In the genomic region with DNA sequence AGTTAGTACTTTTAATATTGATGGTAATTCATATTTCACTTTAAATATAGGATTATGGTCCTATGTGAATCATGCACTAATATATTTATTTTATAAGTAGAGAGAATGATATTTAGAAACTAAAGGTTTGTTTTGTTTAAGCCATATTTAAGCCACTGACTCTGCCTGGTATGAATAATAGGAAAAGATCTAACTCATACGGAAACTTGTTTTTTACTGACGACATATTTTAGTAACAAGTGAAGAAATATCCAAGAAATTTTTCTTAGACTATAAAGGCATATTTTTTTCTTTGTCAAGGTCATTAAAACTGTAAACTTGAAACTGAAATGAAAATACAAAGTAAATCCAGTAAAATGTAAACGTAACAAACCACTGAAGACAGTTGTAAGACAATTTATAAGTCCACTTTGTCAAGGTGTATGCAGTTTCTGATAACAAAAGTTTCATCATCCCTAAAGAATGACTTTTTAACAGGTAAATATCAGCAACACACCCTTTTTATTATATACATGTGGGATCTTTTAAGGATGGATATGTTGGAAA, we compare ENCODE assay signal across 15 cellular contexts.
DNase-seq lines count a peak whose midpoint lies in the region; ATAC-seq and TF ChIP-seq lines count a peak whose summit lies in the region.
"Had no signal": no experiment of that assay in that cellular context is flagged by ENCODE, and none has a peak within 500 bp of the region (broad histone marks: within the 10 kb centered on the region; RNA-seq: fewer than 3 reads in every experiment).

No MANE protein-coding gene starts in this region.

- CTCF ChIA-PET in activated naive CD4-positive, alpha-beta T cell treated with anti-CD3 and anti-CD28 coated beads, Interleukin-2, amount 10 ng/mL, durations not matched to agents 7 days and 5 days (lab: Charles Lee) = no interaction called here

- ATAC-seq in GM21825 (IDR thresholded peaks at IDR 0.05; ENCODE audit: unreplicated experiment) (peak; percentile 24), HG03280 (IDR thresholded peaks at IDR 0.05; ENCODE audit: unreplicated experiment) (peak; percentile 30)
- ATAC-seq: heart right ventricle had no signal

- no peak overlapping the region for H3K4me3 Mint-ChIP-seq in activated naive CD4-positive, alpha-beta T cell treated with anti-CD3 and anti-CD28 coated beads, Interleukin-2, amount 10 ng/mL, durations not matched to agents 7 days and 5 days
- no peak overlapping the region for H3K4me3 Mint-ChIP-seq in mesothelial cell of epicardium

- H3K27me3 Mint-ChIP-seq in activated naive CD4-positive, alpha-beta T cell treated with anti-CD3 and anti-CD28 coated beads, Interleukin-2, amount 10 ng/mL, durations not matched to agents 7 days and 5 days = no peaks in the 10 kb centered on the region
- H3K27me3 Mint-ChIP-seq in mesothelial cell of epicardium (ENCODE audit: low read depth) = no peaks in the 10 kb centered on the region

- no peaks in the 10 kb centered on the region for H3K9me3 Mint-ChIP-seq in activated naive CD4-positive, alpha-beta T cell treated with anti-CD3 and anti-CD28 coated beads, Interleukin-2, amount 10 ng/mL, durations not matched to agents 7 days and 5 days
- H3K9me3 Mint-ChIP-seq in mesothelial cell of epicardium = no peaks in the 10 kb centered on the region

- no peak for TF ChIP-seq CTCF in mesothelial cell of epicardium (IDR thresholded peaks at IDR 0.05; ENCODE audit: unreplicated experiment)

- peaks cover 20% of the 10 kb centered on the region for H3K4me1 Mint-ChIP-seq in activated naive CD4-positive, alpha-beta T cell treated with anti-CD3 and anti-CD28 coated beads, Interleukin-2, amount 10 ng/mL, durations not matched to agents 7 days and 5 days
- H3K4me1 Mint-ChIP-seq in mesothelial cell of epicardium = peaks cover 7% of the 10 kb centered on the region

- peaks cover 10% of the 10 kb centered on the region for H3K36me3 Mint-ChIP-seq in activated naive CD4-positive, alpha-beta T cell treated with anti-CD3 and anti-CD28 coated beads, Interleukin-2, amount 10 ng/mL, durations not matched to agents 7 days and 5 days
- H3K36me3 Mint-ChIP-seq in mesothelial cell of epicardium = peaks cover 14% of the 10 kb centered on the region

- no peak for DNase-seq in activated naive CD4-positive, alpha-beta T cell treated with anti-CD3 and anti-CD28 coated beads, Interleukin-2, amount 10 ng/mL, durations not matched to agents 7 days and 5 days
- DNase-seq in activated naive CD4-positive, alpha-beta T cell treated with anti-CD3 and anti-CD28 coated beads, Interleukin-2, amount 50 U/mL, for 16 hours = no peak
- no peak for DNase-seq in mesothelial cell of epicardium (ENCODE audit: low spot score in 2 of 2, unreplicated experiment in 2 of 2)
- DNase-seq in SHP77 treated with DMSO at 0.1 percent for 48 hours (lab: John Stamatoyannopoulos, UW) = no peak
- no peak for DNase-seq in 8988T
- DNase-seq in AML-193 (lab: John Stamatoyannopoulos, UW) = no peak
- DNase-seq: amniotic stem cell, Calu3, erythroblast, heart right ventricle, kidney glomerular epithelial cell, posterior cingulate gyrus, tibial artery had no signal

- H3K27ac Mint-ChIP-seq in activated naive CD4-positive, alpha-beta T cell treated with anti-CD3 and anti-CD28 coated beads, Interleukin-2, amount 10 ng/mL, durations not matched to agents 7 days and 5 days = peak overlapping the region; percentile 24
- H3K27ac Mint-ChIP-seq in mesothelial cell of epicardium = peak overlapping the region; percentile 53
